17 cellular contexts compared by ENCODE assay signal in genomic region chr2:227180286-227180685, GRCh38. TPM values are rescaled to one million over a fixed set of nuclear protein-coding genes. Genes with fewer than 3 reads are reported as not detected.
DNase-seq lines count a peak whose midpoint lies in the region; ATAC-seq and TF ChIP-seq lines count a peak whose summit lies in the region.
"Had no signal": no experiment of that assay in that cellular context is flagged by ENCODE, and none has a peak within 500 bp of the region (broad histone marks: within the 10 kb centered on the region; RNA-seq: fewer than 3 reads in every experiment).

No MANE protein-coding gene starts in this region.

- H3K36me3 Mint-ChIP-seq in stimulated activated memory B cell treated with anti-CD40 and anti-IgM and Interleukin-4, amounts not matched to agents 10 μg/mL and 1 μg/mL and 100 μg/mL, for 72 hours, result peaks cover 6% of the 10 kb centered on the region
- no peaks in the 10 kb centered on the region for H3K36me3 Mint-ChIP-seq in stimulated activated naive B cell treated with anti-CD40 and anti-IgM and Interleukin-4, amounts not matched to agents 10 μg/mL and 1 μg/mL and 100 μg/mL, for 72 hours

- H3K4me3 Mint-ChIP-seq in stimulated activated memory B cell treated with anti-CD40 and anti-IgM and Interleukin-4, amounts not matched to agents 10 μg/mL and 1 μg/mL and 100 μg/mL, for 72 hours, result no peak overlapping the region
- H3K4me3 Mint-ChIP-seq in stimulated activated naive B cell treated with anti-CD40 and anti-IgM and Interleukin-4, amounts not matched to agents 10 μg/mL and 1 μg/mL and 100 μg/mL, for 72 hours, result no peak overlapping the region
- H3K4me3 Mint-ChIP-seq: activated naive CD8-positive, alpha-beta T cell treated with anti-CD3 and anti-CD28 coated beads, Interleukin-2, amount 50 U/mL, for 24 hours had no signal

- H2BK120ac ChIP-seq in IMR-90 (ENCODE audit: low read depth, low read length), result no peak overlapping the region

- H3K9ac ChIP-seq in IMR-90 (ENCODE audit: low read depth, low read length), result no peak overlapping the region

- H2BK5ac ChIP-seq in IMR-90 (ENCODE audit: low read depth, low read length, poor library complexity, severe bottlenecking), result no peak overlapping the region

- WGBS in IMR-90 (ENCODE audit: extremely low coverage in 2 of 2, insufficient read length in 1 of 2), 2 experiments, result 27% methylated on average over 2 of the region's 6 CpGs; no CpG with 5 or more reads in 1 of the 2 experiments

- H3K4me1 ChIP-seq in IMR-90 (ENCODE audit: control insufficient read depth, insufficient read depth, low read length), result no peaks in the 10 kb centered on the region

- H3K14ac ChIP-seq in IMR-90 (replicated peaks; ENCODE audit: low read depth, low read length), result no peak overlapping the region

- H2BK20ac ChIP-seq in IMR-90 (ENCODE audit: low read depth, low read length), result no peak overlapping the region

- intact Hi-C loops in IMR-90 (cut with micrococcal nuclease), result no loop called here

- H4K20me1 ChIP-seq in IMR-90 (ENCODE audit: insufficient read depth, low read length), result no peaks in the 10 kb centered on the region

- no peaks in the 10 kb centered on the region for H3K36me3 ChIP-seq in IMR-90 (ENCODE audit: control insufficient read depth, insufficient read depth, low read length)

- no peaks in the 10 kb centered on the region for H3K27me3 Mint-ChIP-seq in stimulated activated memory B cell treated with anti-CD40 and anti-IgM and Interleukin-4, amounts not matched to agents 10 μg/mL and 1 μg/mL and 100 μg/mL, for 72 hours
- H3K27me3 Mint-ChIP-seq in stimulated activated naive B cell treated with anti-CD40 and anti-IgM and Interleukin-4, amounts not matched to agents 10 μg/mL and 1 μg/mL and 100 μg/mL, for 72 hours, result no peaks in the 10 kb centered on the region
- H3K27me3 Mint-ChIP-seq: activated naive CD8-positive, alpha-beta T cell treated with anti-CD3 and anti-CD28 coated beads, Interleukin-2, amount 50 U/mL, for 24 hours had no signal

- no peak overlapping the region for H2BK15ac ChIP-seq in IMR-90 (ENCODE audit: low read depth, low read length)

- H3K27ac ChIP-seq in IMR-90 (ENCODE audit: insufficient read depth, low read length), result no peak overlapping the region
- H3K27ac ChIP-seq: C4-2B, epithelial cell of prostate had no signal

- ATAC-seq in IMR-90 (ENCODE audit: low read depth) (no peak), esophagus mucosa (peak; percentile 23)
- ATAC-seq in stimulated activated memory B cell treated with anti-CD40 and anti-IgM and Interleukin-4, amounts not matched to agents 10 μg/mL and 1 μg/mL and 100 μg/mL, for 72 hours, result no peak
- no peak for ATAC-seq in stimulated activated naive B cell treated with anti-CD40 and anti-IgM and Interleukin-4, amounts not matched to agents 10 μg/mL and 1 μg/mL and 100 μg/mL, for 72 hours (replicated peaks)
- ATAC-seq: activated naive CD8-positive, alpha-beta T cell treated with anti-CD3 and anti-CD28 coated beads, Interleukin-2, amount 50 U/mL, for 24 hours had no signal

- POLR2A ChIA-PET in IMR-90 (lab: Charles Lee; ENCODE audit: unreplicated experiment) (no interaction called here), GM10248 (lab: Yijun Ruan, JAX) (no interaction called here)

- peak overlapping the region; percentile 40 for H3K27ac Mint-ChIP-seq in stimulated activated memory B cell treated with anti-CD40 and anti-IgM and Interleukin-4, amounts not matched to agents 10 μg/mL and 1 μg/mL and 100 μg/mL, for 72 hours
- no peak overlapping the region for H3K27ac Mint-ChIP-seq in stimulated activated naive B cell treated with anti-CD40 and anti-IgM and Interleukin-4, amounts not matched to agents 10 μg/mL and 1 μg/mL and 100 μg/mL, for 72 hours
- H3K27ac Mint-ChIP-seq: activated naive CD8-positive, alpha-beta T cell treated with anti-CD3 and anti-CD28 coated beads, Interleukin-2, amount 50 U/mL, for 24 hours had no signal

- no peak for TF ChIP-seq RAD21 in IMR-90 (IDR thresholded peaks at IDR 0.05; ENCODE audit: low read length)

- H2AK9ac ChIP-seq in IMR-90 (replicated peaks; ENCODE audit: low read depth, low read length, poor library complexity), result no peak overlapping the region

- no peak overlapping the region for H3K18ac ChIP-seq in IMR-90 (ENCODE audit: low read depth, low read length)

- no peaks in the 10 kb centered on the region for H3K9me1 ChIP-seq in IMR-90 (ENCODE audit: insufficient read depth, low read length)

- in situ Hi-C loops in IMR-90 (cut with MboI; ENCODE audit: low sequenced_read_pairs), result no loop called here

- H3K4me3 ChIP-seq in IMR-90 (ENCODE audit: insufficient read depth, low read depth, low read length), result no peak overlapping the region

- H3K9me3 Mint-ChIP-seq in stimulated activated memory B cell treated with anti-CD40 and anti-IgM and Interleukin-4, amounts not matched to agents 10 μg/mL and 1 μg/mL and 100 μg/mL, for 72 hours, result no peaks in the 10 kb centered on the region
- H3K9me3 Mint-ChIP-seq in stimulated activated naive B cell treated with anti-CD40 and anti-IgM and Interleukin-4, amounts not matched to agents 10 μg/mL and 1 μg/mL and 100 μg/mL, for 72 hours, result no peaks in the 10 kb centered on the region
- H3K9me3 Mint-ChIP-seq: activated naive CD8-positive, alpha-beta T cell treated with anti-CD3 and anti-CD28 coated beads, Interleukin-2, amount 50 U/mL, for 24 hours had no signal

- H3K4ac ChIP-seq in IMR-90 (ENCODE audit: low read depth, low read length), result no peak overlapping the region

- H3K23ac ChIP-seq in IMR-90 (ENCODE audit: low read depth, low read length), result no peak overlapping the region

- H3K4me2 ChIP-seq in IMR-90 (ENCODE audit: low read depth, low read length), result no peak overlapping the region

- CTCF ChIA-PET in IMR-90 (lab: Yijun Ruan, JAX) (no interaction called here), GM10248 (lab: Yijun Ruan, JAX) (no interaction called here)

- H2AK5ac ChIP-seq in IMR-90 (ENCODE audit: low read depth, low read length), result no peak overlapping the region

- no peak for TF ChIP-seq POLR2A in IMR-90 (IDR thresholded peaks at IDR 0.05; ENCODE audit: low read depth, low read length)

- no peak overlapping the region for H3K56ac ChIP-seq in IMR-90 (ENCODE audit: extremely low read depth, insufficient read depth, low read length)

- dilution Hi-C loops in IMR-90 (cut with HindIII; ENCODE audit: low sequenced_read_pairs, unreplicated experiment), result no loop called here

- no peak for TF ChIP-seq CTCF in IMR-90 (conservative IDR thresholded peaks at IDR 0.05; ENCODE audit: low read depth, low read length)
- no peak for TF ChIP-seq CTCF in GM10248 (IDR thresholded peaks at IDR 0.05; ENCODE audit: control extremely low read depth, extremely low read depth, low read depth, missing control alignments)

- peak overlapping the region; percentile 38 for H2AFZ ChIP-seq in IMR-90 (replicated peaks; ENCODE audit: low read length, poor library complexity)

- no peak overlapping the region for H4K91ac ChIP-seq in IMR-90 (ENCODE audit: insufficient read depth, low read depth, low read length)

- peaks cover 20% of the 10 kb centered on the region for H3K4me1 Mint-ChIP-seq in stimulated activated memory B cell treated with anti-CD40 and anti-IgM and Interleukin-4, amounts not matched to agents 10 μg/mL and 1 μg/mL and 100 μg/mL, for 72 hours
- H3K4me1 Mint-ChIP-seq in stimulated activated naive B cell treated with anti-CD40 and anti-IgM and Interleukin-4, amounts not matched to agents 10 μg/mL and 1 μg/mL and 100 μg/mL, for 72 hours, result no peaks in the 10 kb centered on the region
- H3K4me1 Mint-ChIP-seq: activated naive CD8-positive, alpha-beta T cell treated with anti-CD3 and anti-CD28 coated beads, Interleukin-2, amount 50 U/mL, for 24 hours had no signal

- DNase-seq in IMR-90, result no peak
- DNase-seq in mucosa of gallbladder (ENCODE audit: low spot score), result peak; percentile 24
- no peak for DNase-seq in GM10248 (ENCODE audit: extremely low spot score)
- no peak for DNase-seq in DMS 273 treated with DMSO at 0.1 percent for 48 hours (lab: John Stamatoyannopoulos, UW)
- no peak for DNase-seq in NCI-H510A treated with DMSO at 0.1 percent for 48 hours (lab: John Stamatoyannopoulos, UW)
- no peak for DNase-seq in stimulated activated naive B cell treated with anti-CD40 and anti-IgM and Interleukin-4, amounts not matched to agents 10 μg/mL and 1 μg/mL and 100 μg/mL, for 72 hours
- DNase-seq: activated CD4-positive, alpha-beta T cell treated with anti-CD3 and anti-CD28 coated beads for 1 hour; activated naive CD8-positive, alpha-beta T cell treated with anti-CD3 and anti-CD28 coated beads, Interleukin-2, amount 50 U/mL, for 24 hours; hippocampal formation; NCI-H187; NCI-H748 treated with DMSO at 0.1 percent for 48 hours; RPMI8226 had no signal

- peaks cover 2% of the 10 kb centered on the region; the same call in 1 of the 2 replicates for H3K27me3 ChIP-seq in IMR-90 (ENCODE audit: control insufficient read depth, insufficient read depth, low read length)

- H4K5ac ChIP-seq in IMR-90 (ENCODE audit: low read depth, low read length), result no peak overlapping the region

- no peaks in the 10 kb centered on the region for H3K79me1 ChIP-seq in IMR-90 (ENCODE audit: low read depth in 1 of 2, low read length in 2 of 2)

- H3K9me3 ChIP-seq in IMR-90 (ENCODE audit: control insufficient read depth, insufficient read depth, low read length), result no peaks in the 10 kb centered on the region

- no peak overlapping the region for H4K8ac ChIP-seq in IMR-90 (ENCODE audit: low read depth in 2 of 2, low read length in 2 of 2)

- BruUV-seq in IMR-90 (replicated peaks; lab: Mats Ljungman, UMichigan), result no TSS peak

TF ChIP-seq in IMR-90, 13 proteins besides CTCF, POLR2A, EP300 and RAD21 (continues in another document):
- TF ChIP-seq CHD1 (IDR thresholded peaks at IDR 0.05; ENCODE audit: low read depth, low read length) (no peak), MAZ (IDR thresholded peaks at IDR 0.05; ENCODE audit: borderline replicate concordance, low read depth, low read length) (no peak), BHLHE40 (IDR thresholded peaks at IDR 0.05; ENCODE audit: low read depth, low read length) (no peak), MXI1 (IDR thresholded peaks at IDR 0.05; ENCODE audit: borderline replicate concordance, low read depth, low read length) (no peak), RFX5 (IDR thresholded peaks at IDR 0.05; ENCODE audit: low read depth, low read length) (no peak), FOS (IDR thresholded peaks at IDR 0.05; ENCODE audit: low read depth, low read length) (no peak), CEBPB (IDR thresholded peaks at IDR 0.05; ENCODE audit: low read depth, low read length) (no peak)

RNA-seq across cellular contexts. Expression of gene COL4A3, which starts 15.9 kb away (rescaled TPM):
- total RNA-seq in IMR-90 (2012; rRNA removed), result not detected in 2 replicates
- not detected in 2 replicates for polyA plus RNA-seq in IMR-90 (2012; rRNA removed)
- not detected in 2 replicates for polyA plus RNA-seq in IMR-90 (2012; cell fraction: cytosol; rRNA removed)
- polyA plus RNA-seq in IMR-90 (2012; cell fraction: nucleus; rRNA removed; ENCODE audit: low replicate concordance), result not detected in 2 replicates
- 0.76 TPM for total RNA-seq in esophagus mucosa
- 16.0 TPM for total RNA-seq in mucosa of gallbladder
- total RNA-seq: T-helper 2 cell treated with Interferon-gamma antibody and Interleukin-4, amounts not matched to agents 100 ng/mL and 5 ng/mL, for 36 hours had no signal

RNA-seq across cellular contexts. Expression of gene COL4A4, which starts 16.3 kb away (rescaled TPM):
- 0.28 TPM in 1 of 2 replicates, not detected in the other for total RNA-seq in IMR-90 (2012; rRNA removed)
- polyA plus RNA-seq in IMR-90 (2012; rRNA removed), result 0.02 TPM in 1 of 2 replicates, not detected in the other
- polyA plus RNA-seq in IMR-90 (2012; cell fraction: cytosol; rRNA removed), result under 0.01 TPM in 1 of 2 replicates, not detected in the other
- 0.01 and 0.02 TPM in 2 replicates for polyA plus RNA-seq in IMR-90 (2012; cell fraction: nucleus; rRNA removed; ENCODE audit: low replicate concordance)
- 0.24 TPM for total RNA-seq in esophagus mucosa
- total RNA-seq in mucosa of gallbladder, result 30.4 TPM

Comparison
In these comparisons a context has a peak if more than half of its experiments do, and no peak if none do; other contexts are left out.
1. RNA of gene COL4A4, which starts 16.3 kb away (total RNA-seq): 30.4 TPM in mucosa of gallbladder (single experiment); 0.24 TPM in esophagus mucosa (single experiment) and 0.28 TPM in IMR-90; every median in the first group is over 10 times any median in the second.